In the genomic region with DNA sequence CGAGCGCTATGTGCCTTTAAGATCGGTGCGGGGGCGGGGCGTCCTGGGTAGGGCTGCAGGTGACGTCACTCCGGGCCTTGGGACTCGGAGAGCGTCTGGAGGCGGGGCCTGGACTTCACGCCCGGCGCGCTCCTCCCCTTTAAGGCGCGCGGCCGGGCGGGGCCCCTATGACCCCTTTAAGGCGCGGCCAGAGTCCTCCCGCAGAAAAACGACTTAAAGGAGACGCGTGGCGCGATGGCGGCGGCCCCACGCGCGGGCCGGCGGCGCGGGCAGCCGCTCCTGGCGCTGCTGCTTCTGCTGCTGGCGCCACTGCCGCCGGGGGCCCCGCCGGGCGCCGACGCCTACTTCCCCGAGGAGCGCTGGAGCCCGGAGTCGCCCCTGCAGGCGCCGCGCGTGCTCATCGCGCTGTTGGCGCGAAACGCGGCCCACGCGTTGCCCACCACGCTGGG, we compare ENCODE assay signal across 8 cellular contexts. TPM values are rescaled to one million over a fixed set of nuclear protein-coding genes. Genes with fewer than 3 reads are reported as not detected.
DNase-seq lines count a peak whose midpoint lies in the region; ATAC-seq and TF ChIP-seq lines count a peak whose summit lies in the region.

A gene (plus strand): TSS at position 170 of the 449 bp plus-strand sequence. CDS start 65 bp downstream, at position 235.

- no peaks in the 10 kb centered on the region for H3K27me3 Mint-ChIP-seq in activated naive CD8-positive, alpha-beta T cell treated with anti-CD3 and anti-CD28 coated beads, Interleukin-2, amount 10 ng/mL, durations not matched to agents 7 days and 5 days

- H3K27ac ChIP-seq in ovary (peak within 1 kb of the TSS; percentile 31 to 72), thymus (ENCODE audit: low read depth) (peak within 1 kb of the TSS; percentile 65)

- POLR2A ChIA-PET in activated naive CD8-positive, alpha-beta T cell treated with anti-CD3 and anti-CD28 coated beads, Interleukin-2, amount 10 ng/mL, durations not matched to agents 7 days and 5 days (lab: Charles Lee) = interaction anchor here (0.6 to 2.4 kb wide), 2 partner anchors 33 to 44 kb away, joined by 4 to 10 read pairs; a partner anchor contains a TSS

- H3K9me3 ChIP-seq in ovary (no peaks in the 10 kb centered on the region), thymus (ENCODE audit: control insufficient read depth) (no peaks in the 10 kb centered on the region)

- TF ChIP-seq EP300 in ovary (IDR thresholded peaks at IDR 0.05) = no peak

- H3K36me3 Mint-ChIP-seq in activated naive CD8-positive, alpha-beta T cell treated with anti-CD3 and anti-CD28 coated beads, Interleukin-2, amount 10 ng/mL, durations not matched to agents 7 days and 5 days = peaks cover 8% of the 10 kb centered on the region

- peak within 1 kb of the TSS; percentile 96 for H3K4me3 ChIP-seq in GM06990 (replicated peaks; ENCODE audit: low read depth, low read length)
- peak within 1 kb of the TSS; percentile 69 for H3K4me3 ChIP-seq in ovary
- H3K4me3 ChIP-seq in thymus (ENCODE audit: low read length) = peak within 1 kb of the TSS; percentile 89

- H3K36me3 ChIP-seq in GM06990 (ENCODE audit: control insufficient read depth, insufficient read depth, low read length) = peaks cover 12% of the 10 kb centered on the region
- no peaks in the 10 kb centered on the region for H3K36me3 ChIP-seq in ovary
- peaks cover 20% of the 10 kb centered on the region for H3K36me3 ChIP-seq in thymus (ENCODE audit: control insufficient read depth, insufficient read depth)

- TF ChIP-seq POLR2A in ovary (IDR thresholded peaks at IDR 0.05) = peak; percentile 49

- H3K4me1 Mint-ChIP-seq in activated naive CD8-positive, alpha-beta T cell treated with anti-CD3 and anti-CD28 coated beads, Interleukin-2, amount 10 ng/mL, durations not matched to agents 7 days and 5 days = peaks cover 18% of the 10 kb centered on the region

- DNase-seq in GM06990 (ENCODE audit: extremely low read depth, insufficient read length) (peak; percentile 97), NCI-H1417 treated with DMSO at 0.1 percent for 48 hours (lab: John Stamatoyannopoulos, UW) (peak; percentile 72), SW 1271 (lab: John Stamatoyannopoulos, UW) (peak; percentile 94 to 96), head of caudate nucleus (peak; percentile 98 to 100 (median 99)), ovary (peak; percentile 97 to 99 (median 98))
- peak; percentile 98 for DNase-seq in activated naive CD8-positive, alpha-beta T cell treated with anti-CD3 and anti-CD28 coated beads, Interleukin-2, amount 10 ng/mL, durations not matched to agents 7 days and 5 days

- H3K4me3 Mint-ChIP-seq in activated naive CD8-positive, alpha-beta T cell treated with anti-CD3 and anti-CD28 coated beads, Interleukin-2, amount 10 ng/mL, durations not matched to agents 7 days and 5 days = peak within 1 kb of the TSS; percentile 88

- no peaks in the 10 kb centered on the region for H3K27me3 ChIP-seq in GM06990 (replicated peaks; ENCODE audit: control insufficient read depth, insufficient read depth, low read length)
- no peaks in the 10 kb centered on the region for H3K27me3 ChIP-seq in ovary
- no peaks in the 10 kb centered on the region for H3K27me3 ChIP-seq in thymus (ENCODE audit: control insufficient read depth, insufficient read depth)

- TF ChIP-seq CTCF in GM06990 (IDR thresholded peaks at IDR 0.05; ENCODE audit: insufficient read depth, low read length, poor library complexity, severe bottlenecking) = no peak
- no peak for TF ChIP-seq CTCF in ovary (IDR thresholded peaks at IDR 0.05)

- H3K9me3 Mint-ChIP-seq in activated naive CD8-positive, alpha-beta T cell treated with anti-CD3 and anti-CD28 coated beads, Interleukin-2, amount 10 ng/mL, durations not matched to agents 7 days and 5 days = no peaks in the 10 kb centered on the region

- 0 to 1% (median 0%) methylated on average over 17 to 64 of the region's 64 CpGs for WGBS in ovary, 3 donors
- WGBS in thymus = under 1% methylated on average over 64 of the region's 64 CpGs

- H3K27ac Mint-ChIP-seq in activated naive CD8-positive, alpha-beta T cell treated with anti-CD3 and anti-CD28 coated beads, Interleukin-2, amount 10 ng/mL, durations not matched to agents 7 days and 5 days = peak within 1 kb of the TSS; percentile 79

- ATAC-seq in HG02678 (IDR thresholded peaks at IDR 0.05; ENCODE audit: unreplicated experiment) = peak; percentile 90
- ATAC-seq in activated naive CD8-positive, alpha-beta T cell treated with anti-CD3 and anti-CD28 coated beads, Interleukin-2, amount 10 ng/mL, durations not matched to agents 7 days and 5 days (ENCODE audit: low read depth) = peak; percentile 92

- H3K4me1 ChIP-seq in ovary (ENCODE audit: insufficient read depth) (peaks cover 9% of the 10 kb centered on the region), thymus (ENCODE audit: control insufficient read depth, insufficient read depth, low read length) (peaks cover 6% of the 10 kb centered on the region)

- intact Hi-C loops in head of caudate nucleus (cut with DNase I) = no loop called here
- intact Hi-C loops in ovary (cut with DNase I) = no loop called here

RNA-seq across cellular contexts. Expression of the gene that starts here (rescaled TPM):
- 10 to 100 TPM; 63.3 to 68.4 TPM for total RNA-seq in activated naive CD8-positive, alpha-beta T cell treated with anti-CD3 and anti-CD28 coated beads, Interleukin-2, amount 10 ng/mL, durations not matched to agents 7 days and 5 days
- total RNA-seq in ovary = 10 to 100 TPM; 30.4 to 75.2 (median 45.2) TPM
- polyA plus RNA-seq in ovary (10 to 100 TPM; 31.4 to 72.6 TPM), thymus (69.5 TPM)

Comparison
In these comparisons a context has a peak if more than half of its experiments do, and no peak if none do; other contexts are left out.
1. Peak in every context shown above with its lines: DNase-seq, ATAC-seq, H3K4me3 ChIP-seq and H3K27ac ChIP-seq.